ENCODE assay signal across 22 cellular contexts in genomic region chr4:8488791-8489369, GRCh38. TPM values are rescaled to one million over a fixed set of nuclear protein-coding genes. Genes with fewer than 3 reads are reported as not detected.
DNase-seq lines count a peak whose midpoint lies in the region; ATAC-seq and TF ChIP-seq lines count a peak whose summit lies in the region.
"Had no signal": no experiment of that assay in that cellular context is flagged by ENCODE, and none has a peak within 500 bp of the region (broad histone marks: within the 10 kb centered on the region; RNA-seq: fewer than 3 reads in every experiment).

No MANE protein-coding gene starts in this region.

- H3K27ac ChIP-seq in coronary artery (no peak overlapping the region), mesendoderm (ENCODE audit: low read depth, low read length) (no peak overlapping the region)
- H3K27ac ChIP-seq: 22Rv1; A549; BLaER1 treated with 17β-estradiol and CSF1 and Interleukin-3, amounts not matched to agents 10 nM and 100 nM; HL-60 had no signal

- peaks cover 23% of the 10 kb centered on the region for H3K4me1 Mint-ChIP-seq in T-helper 17 cell
- H3K4me1 Mint-ChIP-seq: B cell; CD8-positive, alpha-beta memory T cell had no signal

- H3K36me3 ChIP-seq in mesendoderm (ENCODE audit: control insufficient read depth, insufficient read depth, low read length) (peaks cover 4% of the 10 kb centered on the region), HAP-1 (replicated peaks) (no peaks in the 10 kb centered on the region)
- H3K36me3 ChIP-seq: BLaER1 treated with 17β-estradiol and CSF1 and Interleukin-3, amounts not matched to agents 10 nM and 100 nM had no signal

- H3K4me1 ChIP-seq in mesendoderm (ENCODE audit: control insufficient read depth, low read depth, low read length): no peaks in the 10 kb centered on the region
- H3K4me1 ChIP-seq in HAP-1: peaks cover 8% of the 10 kb centered on the region
- H3K4me1 ChIP-seq: A549; BLaER1 treated with 17β-estradiol and CSF1 and Interleukin-3, amounts not matched to agents 10 nM and 100 nM had no signal

- H3K27ac Mint-ChIP-seq in T-helper 17 cell: peak overlapping the region; percentile 24
- H3K27ac Mint-ChIP-seq: B cell; CD8-positive, alpha-beta memory T cell; HFFc6; IgD-negative memory B cell had no signal

- no peak overlapping the region for H2BK5ac ChIP-seq in mesendoderm (ENCODE audit: low read length)

- no peak for ATAC-seq in T-helper 17 cell
- ATAC-seq: A549, HepG2 had no signal

- H3K9me3 ChIP-seq in T-helper 17 cell (ENCODE audit: control insufficient read depth, low read length, poor library complexity, severe bottlenecking): no peaks in the 10 kb centered on the region
- no peaks in the 10 kb centered on the region for H3K9me3 ChIP-seq in HAP-1
- H3K9me3 ChIP-seq: A549 had no signal

- no peak for TF ChIP-seq CTCF in coronary artery (IDR thresholded peaks at IDR 0.05)

- no CpG with 5 or more reads among the region's 5 CpGs for WGBS in mesendoderm (ENCODE audit: extremely low coverage, insufficient coverage, low lambda C conversion rate)

- H2BK15ac ChIP-seq in mesendoderm (replicated peaks; ENCODE audit: low read depth): no peak overlapping the region

- H4K5ac ChIP-seq in mesendoderm (ENCODE audit: low read length): no peak overlapping the region

- no peaks in the 10 kb centered on the region for H3K79me2 ChIP-seq in mesendoderm (ENCODE audit: control insufficient read depth, insufficient read depth, low read length)

- no peak overlapping the region for H3K23ac ChIP-seq in mesendoderm (ENCODE audit: low read length)

- no peak overlapping the region for H3K4ac ChIP-seq in mesendoderm (ENCODE audit: low read depth, low read length)

- no peak overlapping the region for H3K4me2 ChIP-seq in mesendoderm (ENCODE audit: low read length)
- H3K4me2 ChIP-seq: A549; BLaER1 treated with 17β-estradiol and CSF1 and Interleukin-3, amounts not matched to agents 10 nM and 100 nM had no signal

- no peak overlapping the region for H3K18ac ChIP-seq in mesendoderm (ENCODE audit: low read length)

- no peak overlapping the region for H4K8ac ChIP-seq in mesendoderm (ENCODE audit: low read depth, low read length)

- H3K9ac ChIP-seq in mesendoderm (ENCODE audit: low read length): no peak overlapping the region
- H3K9ac ChIP-seq: BLaER1 treated with 17β-estradiol and CSF1 and Interleukin-3, amounts not matched to agents 10 nM and 100 nM had no signal

- H3K79me1 ChIP-seq in mesendoderm (ENCODE audit: low read length): no peaks in the 10 kb centered on the region

- H3K4me3 Mint-ChIP-seq in T-helper 17 cell: no peak overlapping the region
- H3K4me3 Mint-ChIP-seq: B cell; CD8-positive, alpha-beta memory T cell; HFFc6; IgD-negative memory B cell had no signal

- peaks cover 7% of the 10 kb centered on the region for H3K27me3 Mint-ChIP-seq in T-helper 17 cell

- H2AK5ac ChIP-seq in mesendoderm (ENCODE audit: low read length): no peak overlapping the region

- in situ Hi-C loops in HAP-1 (cut with MboI; ENCODE audit: low sequenced_read_pairs): no loop called here

- no peak overlapping the region for H2BK120ac ChIP-seq in mesendoderm (ENCODE audit: low read depth, low read length)

- H3K4me3 ChIP-seq in coronary artery (no peak overlapping the region), mesendoderm (ENCODE audit: low read length) (peak overlapping the region; percentile 3), HAP-1 (no peak overlapping the region)
- H3K4me3 ChIP-seq: A549; BLaER1 treated with 17β-estradiol and CSF1 and Interleukin-3, amounts not matched to agents 10 nM and 100 nM had no signal

- H3K56ac ChIP-seq in mesendoderm (ENCODE audit: low read length): no peak overlapping the region

- peaks cover 7% of the 10 kb centered on the region for H3K36me3 Mint-ChIP-seq in T-helper 17 cell (ENCODE audit: low read depth)

- DNase-seq in Ammon's horn (ENCODE audit: low spot score) (peak; percentile 33), T-helper 17 cell (no peak), coronary artery (ENCODE audit: low spot score) (peak; percentile 58), mesendoderm (no peak), NCI-H345 treated with DMSO at 0.1 percent for 48 hours (lab: John Stamatoyannopoulos, UW; ENCODE audit: unreplicated experiment) (no peak), AG08395 (ENCODE audit: low spot score) (no peak), foreskin melanocyte (no peak), HAP-1 (ENCODE audit: low spot score in 2 of 2) (no peak)
- DNase-seq: CD8-positive, alpha-beta memory T cell; COR-L47; DND-41; EL; HCEC 1CT; HFFc6; KG1 had no signal

- no peaks in the 10 kb centered on the region for H3K27me3 ChIP-seq in mesendoderm (ENCODE audit: insufficient read depth, low read length, poor library complexity)
- H3K27me3 ChIP-seq in HAP-1 (ENCODE audit: low read depth): no peaks in the 10 kb centered on the region
- H3K27me3 ChIP-seq: BLaER1 treated with 17β-estradiol and CSF1 and Interleukin-3, amounts not matched to agents 10 nM and 100 nM had no signal

RNA-seq across cellular contexts. Expression of gene TRMT44, which starts 48.3 kb away (rescaled TPM):
- 10 to 100 TPM; 20.4 to 32.7 TPM for total RNA-seq in T-helper 17 cell
- polyA plus RNA-seq in mesendoderm (2013, experiment 1 of 2): 9.4 TPM
- 8.5 TPM for polyA plus RNA-seq in mesendoderm (2013, experiment 2 of 2)

RNA-seq across cellular contexts. Expression of gene ACOX3, which starts 48.4 kb away (rescaled TPM):
- 10 to 100 TPM in 1 of 2 donors, 1 to 10 TPM in 1; 9.6 to 11.3 TPM for total RNA-seq in T-helper 17 cell
- 5.6 TPM for polyA plus RNA-seq in mesendoderm (2013, experiment 1 of 2)
- polyA plus RNA-seq in mesendoderm (2013, experiment 2 of 2): 5.5 TPM

Comparison
In these comparisons a context has a peak if more than half of its experiments do, and no peak if none do; other contexts are left out.
1. DNase-seq: peak in Ammon's horn (single experiment) and coronary artery (single experiment); none in T-helper 17 cell (0 of 3), mesendoderm (single experiment), NCI-H345 treated with DMSO at 0.1 percent for 48 hours (single experiment), AG08395 (single experiment), foreskin melanocyte (single experiment) and HAP-1 (0 of 2).